In the genomic region with DNA sequence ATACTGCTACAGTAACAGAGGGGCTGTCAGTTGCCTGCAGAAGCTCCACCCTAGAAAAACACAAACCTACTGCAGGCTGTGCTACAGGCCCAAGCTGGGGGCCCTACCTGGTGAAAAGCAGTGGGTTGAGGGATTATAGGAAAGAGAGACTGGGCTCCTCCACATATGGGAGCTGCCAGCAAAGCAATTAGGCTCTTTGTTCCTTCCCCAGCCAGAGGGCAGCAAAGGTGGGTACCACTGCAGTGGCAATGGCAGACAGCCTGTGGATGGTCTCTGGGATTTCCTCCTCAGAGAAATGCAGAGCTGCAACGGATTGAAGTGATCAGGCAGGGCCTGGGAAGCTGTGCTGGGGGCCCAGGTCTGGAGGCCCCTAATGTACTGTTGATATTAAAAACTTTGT, we compare ENCODE assay signal across 13 cellular contexts. TPM values are rescaled to one million over a fixed set of nuclear protein-coding genes. Genes with fewer than 3 reads are reported as not detected.
"Had no signal": no experiment of that assay in that cellular context is flagged by ENCODE, and none has a peak within 500 bp of the region (broad histone marks: within the 10 kb centered on the region; RNA-seq: fewer than 3 reads in every experiment).

No MANE protein-coding gene starts in this region.

- ATAC-seq: left ventricle myocardium superior; stimulated activated naive CD8-positive, alpha-beta T cell treated with anti-CD3 and anti-CD28 coated beads, Interleukin-15, Interleukin-2, amounts not matched to agents 100 U/mL and 50 U/mL, for 24 hours had no signal

- H3K27ac ChIP-seq: colonic mucosa, esophagus squamous epithelium, heart left ventricle, pancreas, suprapubic skin had no signal

- H3K36me3 ChIP-seq: colonic mucosa, esophagus squamous epithelium, heart left ventricle, pancreas, suprapubic skin had no signal

- H3K9me3 ChIP-seq: colonic mucosa, esophagus squamous epithelium, heart left ventricle, pancreas, suprapubic skin had no signal

- H3K4me3 ChIP-seq: colonic mucosa, esophagus squamous epithelium, heart left ventricle, pancreas, suprapubic skin had no signal

- H3K4me1 ChIP-seq: colonic mucosa, esophagus squamous epithelium, heart left ventricle, pancreas, suprapubic skin had no signal

- DNase-seq: activated CD8-positive, alpha-beta memory T cell treated with anti-CD3 and anti-CD28 coated beads, Interleukin-2, amount 50 U/mL, for 4 hours; activated naive CD4-positive, alpha-beta T cell; colonic mucosa; esophagus squamous epithelium; heart left ventricle; kidney; left ventricle myocardium superior; stimulated activated CD4-positive, alpha-beta T cell treated with anti-CD3 and anti-CD28 coated beads, Interleukin-4, amount 100 ng/mL, for 1 hour; stimulated activated CD8-positive, alpha-beta memory T cell treated with anti-CD3 and anti-CD28 coated beads, Interleukin-4, amount 100 ng/mL, for 48 hours; stimulated activated naive CD8-positive, alpha-beta T cell treated with anti-CD3 and anti-CD28 coated beads, Interleukin-15, Interleukin-2, amounts not matched to agents 100 U/mL and 50 U/mL, for 24 hours had no signal

- H3K27me3 ChIP-seq: colonic mucosa, pancreas, suprapubic skin had no signal

RNA-seq across cellular contexts. Expression of a gene that starts 19.1 kb away (rescaled TPM):
- total RNA-seq: activated T-helper 1 cell treated with anti-CD3 and anti-CD28 coated beads, Interleukin-12 subunit alpha, Interleukin-12 subunit beta, Interleukin-2, Interleukin-4 antibody, amounts not matched to agents 30 ng/mL and 10 ng/mL and 1 ng/mL, durations not matched to agents 14 hours and 24 hours and 36 hours had no signal
